Comparison of ENCODE assay signal across 8 cellular contexts in the genomic region with DNA sequence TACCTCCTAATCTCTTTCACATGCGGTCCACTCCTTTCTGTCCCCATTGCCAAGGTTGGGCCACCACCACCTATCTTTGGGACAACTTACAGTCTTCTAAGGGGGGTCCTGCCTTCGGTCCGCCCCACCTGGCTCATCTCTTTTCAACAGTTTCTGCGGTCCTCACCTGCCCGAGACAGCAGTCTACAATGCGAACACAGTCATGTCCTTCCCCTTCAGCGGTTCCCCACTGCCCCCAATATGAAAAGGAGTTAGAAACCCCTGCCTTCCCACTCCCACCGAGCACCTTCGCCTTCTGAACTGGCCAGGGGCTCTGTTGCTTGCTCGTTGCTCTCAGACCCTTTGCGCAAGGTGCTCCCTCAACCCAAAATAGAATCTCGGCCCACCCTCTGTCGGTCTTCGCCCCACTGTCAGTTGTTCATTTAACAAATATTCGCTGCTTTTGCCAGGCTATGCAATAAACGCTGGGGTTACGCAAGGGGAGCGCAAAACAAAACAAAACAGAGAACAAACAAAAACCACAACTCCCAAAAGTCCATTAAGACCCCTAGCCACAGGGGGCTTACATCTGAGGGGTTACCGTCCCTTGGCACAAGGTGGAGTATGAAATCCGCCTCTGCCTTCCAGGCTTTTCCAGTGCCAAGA. TPM values are rescaled to one million over a fixed set of nuclear protein-coding genes. Genes with fewer than 3 reads are reported as not detected.
A peak's percentile ranks its signal among the peaks of the same experiment; 100 is the strongest.
DNase-seq lines count a peak whose midpoint lies in the region; ATAC-seq and TF ChIP-seq lines count a peak whose summit lies in the region.

No MANE protein-coding gene starts in this region.

- H3K36me3 ChIP-seq in DND-41 (ENCODE audit: insufficient read depth, low read length) (peaks cover 25% of the 10 kb centered on the region), SJCRH30 (peaks cover 18% of the 10 kb centered on the region), ovary (no peaks in the 10 kb centered on the region)

- H3K27ac ChIP-seq in DND-41 (ENCODE audit: low read length): peak overlapping the region; percentile 95
- no peak overlapping the region for H3K27ac ChIP-seq in SJCRH30
- H3K27ac ChIP-seq in ovary: no peak overlapping the region

- H3K4me3 ChIP-seq in DND-41 (ENCODE audit: low read depth in 1 of 2, low read length in 2 of 2): peak overlapping the region; percentile 92 to 96; a peak in 3 of 4 replicates
- peak overlapping the region; percentile 68 for H3K4me3 ChIP-seq in SJCRH30
- peak overlapping the region; percentile 54 for H3K4me3 ChIP-seq in ovary

- intact Hi-C loops in ovary (cut with DNase I): no loop called here

- TF ChIP-seq POLR2A in ovary (IDR thresholded peaks at IDR 0.05): no peak

- peak overlapping the region; percentile 91 for H3K9ac ChIP-seq in DND-41 (ENCODE audit: low read depth, low read length)

- in situ Hi-C loops in GM13977 (cut with MboI; ENCODE audit: low pct_unique_long_range_greater_than_20kb, low sequenced_read_pairs, unreplicated experiment): no loop called here

- no peak for TF ChIP-seq EP300 in ovary (IDR thresholded peaks at IDR 0.05)

- no peaks in the 10 kb centered on the region for H3K27me3 ChIP-seq in DND-41 (ENCODE audit: insufficient read depth, low read length, poor library complexity)
- H3K27me3 ChIP-seq in SJCRH30: no peaks in the 10 kb centered on the region
- no peaks in the 10 kb centered on the region for H3K27me3 ChIP-seq in ovary

- no peak for DNase-seq in DND-41
- no peak for DNase-seq in SJCRH30
- DNase-seq in fibroblast of peridontal ligament (ENCODE audit: extremely low read depth): peak; percentile 57
- DNase-seq in ovary: peak in 4 of 5 donors; percentile 9 to 60 (median 20)
- no peak for DNase-seq in GM13977 (ENCODE audit: low spot score)
- no peak for DNase-seq in globus pallidus (ENCODE audit: low spot score)
- DNase-seq in EL: no peak

- H3K79me2 ChIP-seq in DND-41 (ENCODE audit: insufficient read depth, low read length): peaks cover 44% of the 10 kb centered on the region

- peak overlapping the region; percentile 99 for H2AFZ ChIP-seq in DND-41 (ENCODE audit: low read depth, low read length)

- H3K4me1 ChIP-seq in DND-41 (ENCODE audit: insufficient read depth, low read length) (peaks cover 33% of the 10 kb centered on the region), SJCRH30 (no peaks in the 10 kb centered on the region), ovary (ENCODE audit: insufficient read depth) (peaks cover 2% of the 10 kb centered on the region)

- ATAC-seq in DND-41 (ENCODE audit: insufficient read depth, low read depth): no peak
- no peak for ATAC-seq in GM18861 (IDR thresholded peaks at IDR 0.05; ENCODE audit: unreplicated experiment)

- TF ChIP-seq CTCF in DND-41 (IDR thresholded peaks at IDR 0.05; ENCODE audit: borderline replicate concordance, extremely low read depth, low read length, poor library complexity, severe bottlenecking): no peak
- TF ChIP-seq CTCF in ovary (IDR thresholded peaks at IDR 0.05): no peak
- no peak for TF ChIP-seq CTCF in GM13977 (IDR thresholded peaks at IDR 0.05; ENCODE audit: extremely low read depth, insufficient read depth, missing control alignments)

- H4K20me1 ChIP-seq in DND-41 (ENCODE audit: insufficient read depth, low read length): peaks cover 12% of the 10 kb centered on the region; the same call in 1 of the 2 replicates

- WGBS in ovary, 3 donors: 20 to 35% (median 24%) methylated on average over 20 of the region's 20 CpGs

- no peaks in the 10 kb centered on the region for H3K9me3 ChIP-seq in DND-41 (ENCODE audit: insufficient read depth, low read length, severe bottlenecking)
- 0 out of 2 replicates have a peak, but pooled peaks cover 3% of the 10 kb centered on the region for H3K9me3 ChIP-seq in SJCRH30 (replicated peaks)
- peaks cover 0 to 4% of the 10 kb centered on the region in 2 donors for H3K9me3 ChIP-seq in ovary

- peak overlapping the region; percentile 95 for H3K4me2 ChIP-seq in DND-41 (ENCODE audit: insufficient read depth, low read length)

RNA-seq across cellular contexts. Expression of a gene that starts 0.6 kb away (rescaled TPM):
- total RNA-seq in SJCRH30 (2014; rRNA removed; shearing (Covaris generic)): 110 and 135 TPM in 2 replicates
- 10 to 100 TPM in 1 of 7 donors, 1 to 10 TPM in 6; 2.9 to 11.7 (median 5.2) TPM for total RNA-seq in ovary
- polyA plus RNA-seq in ovary: 1 to 10 TPM; 3.0 to 4.4 TPM

RNA-seq across cellular contexts. Expression of a gene that starts 21.8 kb away (rescaled TPM):
- total RNA-seq in SJCRH30 (2014; rRNA removed; shearing (Covaris generic)): not detected in 2 replicates
- not detected for total RNA-seq in ovary
- not detected for polyA plus RNA-seq in ovary

Comparison
In these comparisons a context has a peak if more than half of its experiments do, and no peak if none do; other contexts are left out.
1. DNase-seq: peak in fibroblast of peridontal ligament (single experiment) and ovary (4 of 5); none in DND-41 (single experiment), SJCRH30 (0 of 2), GM13977 (single experiment), globus pallidus (single experiment) and EL (single experiment).
2. Peak in every context shown above with its lines, with median percentiles within 50 percentile points of each other: H3K4me3 ChIP-seq.